14 cellular contexts compared by ENCODE assay signal in genomic region chr9:99011161-99011709, GRCh38.
DNase-seq lines count a peak whose midpoint lies in the region; ATAC-seq and TF ChIP-seq lines count a peak whose summit lies in the region.
"Had no signal": no experiment of that assay in that cellular context is flagged by ENCODE, and none has a peak within 500 bp of the region (broad histone marks: within the 10 kb centered on the region; RNA-seq: fewer than 3 reads in every experiment).

No MANE protein-coding gene starts in this region.

- peaks cover 4% of the 10 kb centered on the region for H3K27me3 Mint-ChIP-seq in neural progenitor cell (ENCODE audit: insufficient read depth, low read depth)
- H3K27me3 Mint-ChIP-seq in activated T-helper 2 cell treated with anti-CD3 and anti-CD28 coated beads, Interferon-gamma antibody, Interleukin-2, Interleukin-4, amounts not matched to agents 10 μg/mL and 5 μg/mL and 100 μg/mL, durations not matched to agents 14 hours and 24 hours and 36 hours (ENCODE audit: low read depth): peaks cover 6% of the 10 kb centered on the region

- no peak overlapping the region for H2AFZ ChIP-seq in neural progenitor cell (replicated peaks)

- no peaks in the 10 kb centered on the region for H4K20me1 ChIP-seq in neural progenitor cell (ENCODE audit: low read depth)

- ATAC-seq in GM18517 (IDR thresholded peaks at IDR 0.05; ENCODE audit: unreplicated experiment): no peak
- ATAC-seq: GM12878 had no signal

- no peak for TF ChIP-seq CTCF in neural progenitor cell (IDR thresholded peaks at IDR 0.05)

- H3K79me2 ChIP-seq in neural progenitor cell (ENCODE audit: low read depth): no peaks in the 10 kb centered on the region

- H3K4me2 ChIP-seq in neural progenitor cell: no peak overlapping the region

- intact Hi-C loops in activated T-helper 2 cell treated with anti-CD3 and anti-CD28 coated beads, Interferon-gamma antibody, Interleukin-2, Interleukin-4, amounts not matched to agents 10 μg/mL and 5 μg/mL and 100 μg/mL, durations not matched to agents 14 hours and 24 hours and 36 hours (cut with micrococcal nuclease): no loop called here

- H3K4me3 Mint-ChIP-seq in neural progenitor cell: no peak overlapping the region
- no peak overlapping the region for H3K4me3 Mint-ChIP-seq in activated T-helper 2 cell treated with anti-CD3 and anti-CD28 coated beads, Interferon-gamma antibody, Interleukin-2, Interleukin-4, amounts not matched to agents 10 μg/mL and 5 μg/mL and 100 μg/mL, durations not matched to agents 14 hours and 24 hours and 36 hours (ENCODE audit: low read depth)
- H3K4me3 Mint-ChIP-seq: activated naive CD4-positive, alpha-beta T cell treated with anti-CD3 and anti-CD28 coated beads, Interleukin-2, amount 10 ng/mL, durations not matched to agents 7 days and 5 days had no signal

- peaks cover 36% of the 10 kb centered on the region for H3K9me3 ChIP-seq in neural progenitor cell (ENCODE audit: low read depth)
- H3K9me3 ChIP-seq: suprapubic skin had no signal

- no peak overlapping the region for H3K27ac ChIP-seq in neural progenitor cell
- H3K27ac ChIP-seq: suprapubic skin had no signal

- H3K36me3 Mint-ChIP-seq in neural progenitor cell: peaks cover 3% of the 10 kb centered on the region
- peaks cover 19% of the 10 kb centered on the region for H3K36me3 Mint-ChIP-seq in activated T-helper 2 cell treated with anti-CD3 and anti-CD28 coated beads, Interferon-gamma antibody, Interleukin-2, Interleukin-4, amounts not matched to agents 10 μg/mL and 5 μg/mL and 100 μg/mL, durations not matched to agents 14 hours and 24 hours and 36 hours (ENCODE audit: low read depth)

- no peaks in the 10 kb centered on the region for H3K4me1 ChIP-seq in neural progenitor cell
- H3K4me1 ChIP-seq: suprapubic skin had no signal

- H3F3A ChIP-seq in neural progenitor cell (ENCODE audit: low read depth): peaks cover 3% of the 10 kb centered on the region

- peaks cover 41% of the 10 kb centered on the region for H3K9me3 Mint-ChIP-seq in neural progenitor cell
- H3K9me3 Mint-ChIP-seq in activated T-helper 2 cell treated with anti-CD3 and anti-CD28 coated beads, Interferon-gamma antibody, Interleukin-2, Interleukin-4, amounts not matched to agents 10 μg/mL and 5 μg/mL and 100 μg/mL, durations not matched to agents 14 hours and 24 hours and 36 hours: peaks cover 42% of the 10 kb centered on the region

- no peak overlapping the region for H3K27ac Mint-ChIP-seq in neural progenitor cell
- no peak overlapping the region for H3K27ac Mint-ChIP-seq in activated T-helper 2 cell treated with anti-CD3 and anti-CD28 coated beads, Interferon-gamma antibody, Interleukin-2, Interleukin-4, amounts not matched to agents 10 μg/mL and 5 μg/mL and 100 μg/mL, durations not matched to agents 14 hours and 24 hours and 36 hours
- H3K27ac Mint-ChIP-seq: activated naive CD4-positive, alpha-beta T cell treated with anti-CD3 and anti-CD28 coated beads, Interleukin-2, amount 10 ng/mL, durations not matched to agents 7 days and 5 days had no signal

- H3K4me3 ChIP-seq in neural progenitor cell: no peak overlapping the region
- H3K4me3 ChIP-seq: GM12878, suprapubic skin had no signal

- DNase-seq in NCI-H2227 (lab: John Stamatoyannopoulos, UW; ENCODE audit: unreplicated experiment) (peak; percentile 20), NCI-H2227 treated with DMSO at 0.1 percent for 48 hours (lab: John Stamatoyannopoulos, UW) (no peak), Kasumi-1 (lab: John Stamatoyannopoulos, UW) (peak; percentile 33 to 35), amniotic epithelial cell (ENCODE audit: low read depth) (peak; percentile 64), neural progenitor cell (ENCODE audit: low spot score) (peak; percentile 83), GM03348 (ENCODE audit: low spot score) (no peak)
- DNase-seq in activated T-helper 2 cell treated with anti-CD3 and anti-CD28 coated beads, Interferon-gamma antibody, Interleukin-2, Interleukin-4, amounts not matched to agents 10 μg/mL and 5 μg/mL and 100 μg/mL, durations not matched to agents 14 hours and 24 hours and 36 hours (ENCODE audit: low spot score): no peak
- DNase-seq: activated CD4-positive, CD25-positive, alpha-beta regulatory T cell; activated CD8-positive, alpha-beta memory T cell treated with anti-CD3 and anti-CD28 coated beads, Interleukin-2, amount 50 U/mL, for 4 hours; activated naive CD4-positive, alpha-beta T cell treated with anti-CD3 and anti-CD28 coated beads, Interleukin-2, amount 10 ng/mL, durations not matched to agents 7 days and 5 days; NCI-H187 treated with DMSO at 0.1 percent for 48 hours had no signal

- H3K36me3 ChIP-seq in neural progenitor cell: peaks cover 3% of the 10 kb centered on the region
- H3K36me3 ChIP-seq: suprapubic skin had no signal

- no peaks in the 10 kb centered on the region for H3K4me1 Mint-ChIP-seq in neural progenitor cell
- H3K4me1 Mint-ChIP-seq in activated T-helper 2 cell treated with anti-CD3 and anti-CD28 coated beads, Interferon-gamma antibody, Interleukin-2, Interleukin-4, amounts not matched to agents 10 μg/mL and 5 μg/mL and 100 μg/mL, durations not matched to agents 14 hours and 24 hours and 36 hours (ENCODE audit: low read depth): peaks cover 11% of the 10 kb centered on the region

- no peak overlapping the region for H3K9ac ChIP-seq in neural progenitor cell

- no peaks in the 10 kb centered on the region for H3K27me3 ChIP-seq in neural progenitor cell
- H3K27me3 ChIP-seq: suprapubic skin had no signal

Comparison
In these comparisons a context has a peak if more than half of its experiments do, and no peak if none do; other contexts are left out.
1. DNase-seq: peak in NCI-H2227 (single experiment), Kasumi-1 (2 of 2), amniotic epithelial cell (single experiment) and neural progenitor cell (single experiment); none in NCI-H2227 treated with DMSO at 0.1 percent for 48 hours (single experiment), activated T-helper 2 cell treated with anti-CD3 and anti-CD28 coated beads, Interferon-gamma antibody, Interleukin-2, Interleukin-4, amounts not matched to agents 10 μg/mL and 5 μg/mL and 100 μg/mL, durations not matched to agents 14 hours and 24 hours and 36 hours (single experiment) and GM03348 (single experiment).